In genomic region chr10:30759423-30759822, GRCh38 we compare ENCODE assay signal across 20 cellular contexts.
A peak's percentile ranks its signal among the peaks of the same experiment; 100 is the strongest.
DNase-seq lines count a peak whose midpoint lies in the region; ATAC-seq and TF ChIP-seq lines count a peak whose summit lies in the region.
"Had no signal": no experiment of that assay in that cellular context is flagged by ENCODE, and none has a peak within 500 bp of the region (broad histone marks: within the 10 kb centered on the region; RNA-seq: fewer than 3 reads in every experiment).

No MANE protein-coding gene starts in this region.

- ATAC-seq in activated T-helper 17 cell treated with anti-CD3 and anti-CD28 coated beads, Interleukin-2, amount 50 U/mL, for 72 hours (replicated peaks) = peak; percentile 23
- no peak for ATAC-seq in stimulated activated effector memory CD8-positive, alpha-beta T cell treated with anti-CD3 and anti-CD28 coated beads, Interleukin-12 subunit alpha, Interleukin-12 subunit beta, amount 100 ng/mL, for 72 hours
- ATAC-seq in HG03175 (IDR thresholded peaks at IDR 0.05; ENCODE audit: unreplicated experiment) (no peak), GM19463 (IDR thresholded peaks at IDR 0.05; ENCODE audit: unreplicated experiment) (no peak)
- ATAC-seq: activated naive CD4-positive, alpha-beta T cell treated with anti-CD3 and anti-CD28 coated beads, Interleukin-2, amount 50 U/mL, for 72 hours; effector memory CD8-positive, alpha-beta T cell; left colon had no signal

- DNase-seq in fibroblast of the aortic adventitia (ENCODE audit: low read depth) (peak; percentile 45), T1000 (lab: John Stamatoyannopoulos, UW) (no peak)
- DNase-seq in stimulated activated effector memory CD8-positive, alpha-beta T cell treated with anti-CD3 and anti-CD28 coated beads, Interleukin-12 subunit alpha, Interleukin-12 subunit beta, amount 100 ng/mL, for 72 hours (ENCODE audit: low spot score in 2 of 2) = no peak
- DNase-seq: activated CD8-positive, alpha-beta memory T cell treated with anti-CD3 and anti-CD28 coated beads, Interleukin-2, amount 50 U/mL, for 48 hours; caudate nucleus; DMS 273 treated with DMSO at 0.1 percent for 48 hours; effector memory CD8-positive, alpha-beta T cell; foreskin melanocyte; left colon; NCI-H226; occipital lobe; tibial artery had no signal

- H3K36me3 Mint-ChIP-seq in activated T-helper 17 cell treated with anti-CD3 and anti-CD28 coated beads, Interleukin-2, amount 50 U/mL, for 72 hours (ENCODE audit: low read depth) = no peaks in the 10 kb centered on the region
- H3K36me3 Mint-ChIP-seq in stimulated activated effector memory CD8-positive, alpha-beta T cell treated with anti-CD3 and anti-CD28 coated beads, Interleukin-12 subunit alpha, Interleukin-12 subunit beta, amount 100 ng/mL, for 72 hours = no peaks in the 10 kb centered on the region

- peak overlapping the region; percentile 37 for H3K27ac ChIP-seq in KOPT-K1 (ENCODE audit: low read depth, low read length, poor library complexity, severe bottlenecking)
- H3K27ac ChIP-seq: BLaER1 treated with 17β-estradiol and CSF1 and Interleukin-3, amounts not matched to agents 10 nM and 100 nM; KMS-11; tibial artery had no signal

- no peak overlapping the region for H3K4me3 Mint-ChIP-seq in activated T-helper 17 cell treated with anti-CD3 and anti-CD28 coated beads, Interleukin-2, amount 50 U/mL, for 72 hours
- no peak overlapping the region for H3K4me3 Mint-ChIP-seq in stimulated activated effector memory CD8-positive, alpha-beta T cell treated with anti-CD3 and anti-CD28 coated beads, Interleukin-12 subunit alpha, Interleukin-12 subunit beta, amount 100 ng/mL, for 72 hours
- H3K4me3 Mint-ChIP-seq: effector memory CD8-positive, alpha-beta T cell had no signal

- H3K9me3 Mint-ChIP-seq in activated T-helper 17 cell treated with anti-CD3 and anti-CD28 coated beads, Interleukin-2, amount 50 U/mL, for 72 hours = no peaks in the 10 kb centered on the region
- no peaks in the 10 kb centered on the region for H3K9me3 Mint-ChIP-seq in stimulated activated effector memory CD8-positive, alpha-beta T cell treated with anti-CD3 and anti-CD28 coated beads, Interleukin-12 subunit alpha, Interleukin-12 subunit beta, amount 100 ng/mL, for 72 hours
- H3K9me3 Mint-ChIP-seq: effector memory CD8-positive, alpha-beta T cell had no signal

- H3K36me3 ChIP-seq in KOPT-K1 (ENCODE audit: insufficient read depth, low read length) = no peaks in the 10 kb centered on the region
- H3K36me3 ChIP-seq: BLaER1 treated with 17β-estradiol and CSF1 and Interleukin-3, amounts not matched to agents 10 nM and 100 nM; tibial artery had no signal

- H3K27me3 Mint-ChIP-seq in activated T-helper 17 cell treated with anti-CD3 and anti-CD28 coated beads, Interleukin-2, amount 50 U/mL, for 72 hours = no peaks in the 10 kb centered on the region
- H3K27me3 Mint-ChIP-seq: effector memory CD8-positive, alpha-beta T cell had no signal

- peaks cover 6% of the 10 kb centered on the region for H3K9me3 ChIP-seq in KOPT-K1 (ENCODE audit: insufficient read depth, low read length, poor library complexity, severe bottlenecking)
- H3K9me3 ChIP-seq: tibial artery had no signal

- no peak overlapping the region for H3K27ac Mint-ChIP-seq in activated T-helper 17 cell treated with anti-CD3 and anti-CD28 coated beads, Interleukin-2, amount 50 U/mL, for 72 hours
- H3K27ac Mint-ChIP-seq in stimulated activated effector memory CD8-positive, alpha-beta T cell treated with anti-CD3 and anti-CD28 coated beads, Interleukin-12 subunit alpha, Interleukin-12 subunit beta, amount 100 ng/mL, for 72 hours = peak overlapping the region; percentile 23
- H3K27ac Mint-ChIP-seq: activated naive CD4-positive, alpha-beta T cell treated with anti-CD3 and anti-CD28 coated beads, Interleukin-2, amount 50 U/mL, for 72 hours; effector memory CD8-positive, alpha-beta T cell had no signal

- no peaks in the 10 kb centered on the region for H3K4me1 Mint-ChIP-seq in activated T-helper 17 cell treated with anti-CD3 and anti-CD28 coated beads, Interleukin-2, amount 50 U/mL, for 72 hours
- H3K4me1 Mint-ChIP-seq in stimulated activated effector memory CD8-positive, alpha-beta T cell treated with anti-CD3 and anti-CD28 coated beads, Interleukin-12 subunit alpha, Interleukin-12 subunit beta, amount 100 ng/mL, for 72 hours = peaks cover 5% of the 10 kb centered on the region

- H3K4me3 ChIP-seq in fibroblast of the aortic adventitia (ENCODE audit: low read depth, low read length) = no peak overlapping the region
- H3K4me3 ChIP-seq: BLaER1 treated with 17β-estradiol and CSF1 and Interleukin-3, amounts not matched to agents 10 nM and 100 nM; smooth muscle cell; tibial artery had no signal

- no peak for TF ChIP-seq CTCF in fibroblast of the aortic adventitia (IDR thresholded peaks at IDR 0.05; ENCODE audit: insufficient read depth, low read length)
